In the genomic region with DNA sequence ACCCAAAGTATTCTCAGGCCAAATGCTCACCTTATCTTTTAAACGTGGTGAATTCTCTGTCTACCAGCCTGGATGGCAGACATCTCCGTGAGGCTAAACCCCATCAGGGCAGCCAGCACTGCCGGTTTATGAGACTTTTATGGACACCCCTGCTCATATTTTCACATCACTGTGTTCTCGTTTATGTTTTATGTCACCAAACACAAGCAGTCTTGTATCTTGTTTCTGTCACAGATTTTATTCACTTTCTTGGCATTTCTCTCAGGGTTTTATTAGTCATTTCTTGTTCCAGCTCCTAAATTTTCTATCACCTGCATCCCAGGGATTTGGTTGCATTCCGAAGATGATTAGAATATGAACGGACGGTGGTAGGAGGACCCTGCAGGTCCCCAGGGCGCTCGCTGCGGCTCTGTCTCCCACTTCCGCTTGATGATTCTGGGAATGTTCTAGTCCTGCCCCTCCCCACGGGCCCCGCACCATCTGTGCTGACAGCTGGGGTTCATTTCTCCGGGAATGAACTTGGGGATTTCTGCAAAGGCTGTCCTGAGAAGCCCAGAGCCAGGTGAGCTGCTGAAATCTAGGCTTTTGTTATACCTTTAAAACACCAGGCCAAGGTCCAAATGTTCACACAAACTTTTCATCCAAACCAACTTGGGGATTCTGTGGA, we compare ENCODE assay signal across 27 cellular contexts.
DNase-seq lines count a peak whose midpoint lies in the region; ATAC-seq and TF ChIP-seq lines count a peak whose summit lies in the region.
"Had no signal": no experiment of that assay in that cellular context is flagged by ENCODE, and none has a peak within 500 bp of the region (broad histone marks: within the 10 kb centered on the region; RNA-seq: fewer than 3 reads in every experiment).

No MANE protein-coding gene starts in this region.

- intact Hi-C loops in left ventricle myocardium superior (cut with micrococcal nuclease), result no loop called here
- intact Hi-C loops in left cardiac atrium (cut with DNase I), result no loop called here

- H3K36me3 ChIP-seq in WERI-Rb-1, result no peaks in the 10 kb centered on the region
- H3K36me3 ChIP-seq: breast epithelium, left lung, stomach, thyroid gland, vagina had no signal

- peak overlapping the region; percentile 73 for H3K27ac ChIP-seq in WERI-Rb-1
- H3K27ac ChIP-seq: breast epithelium, left lung, stomach, thyroid gland, vagina had no signal

- in situ Hi-C loops in GM13976 (cut with MboI; ENCODE audit: low sequenced_read_pairs, unreplicated experiment), result no loop called here

- TF ChIP-seq CTCF in WERI-Rb-1 (IDR thresholded peaks at IDR 0.05; ENCODE audit: low read depth, low read length), result no peak
- TF ChIP-seq CTCF in GM13976 (IDR thresholded peaks at IDR 0.05; ENCODE audit: borderline replicate concordance, control extremely low read depth, extremely low read depth, insufficient read depth, missing control alignments), result no peak

- H3K4me3 ChIP-seq in WERI-Rb-1 (ENCODE audit: low read depth, low read length), result no peak overlapping the region
- H3K4me3 ChIP-seq: A549, breast epithelium, left lung, sigmoid colon, stomach, thyroid gland, vagina had no signal

- DNase-seq in left ventricle myocardium superior (peak; percentile 57), left cardiac atrium (no peak), WERI-Rb-1 (peak; percentile 88), left lobe of liver (ENCODE audit: low spot score) (no peak), GM13976 (ENCODE audit: low spot score) (no peak)
- DNase-seq: activated CD4-positive, alpha-beta T cell treated with anti-CD3 and anti-CD28 coated beads for 36 hours; activated CD8-positive, alpha-beta T cell treated with anti-CD3 and anti-CD28 coated beads, Interleukin-2, amount 10 ng/mL, durations not matched to agents 7 days and 5 days; AML-193; CD4-positive, CD25-positive, alpha-beta regulatory T cell; Kasumi-1; left lung; naive B cell; NCI-H187; NCI-H510A treated with DMSO at 0.1 percent for 48 hours; nucleus accumbens; PC-3; sigmoid colon; stimulated activated CD4-positive, alpha-beta T cell treated with anti-CD3 and anti-CD28 coated beads, Interleukin-4, amount 100 ng/mL, for 1 hour; stomach; T-helper 2 cell; thyroid gland had no signal

- ATAC-seq in left ventricle myocardium superior (peak; percentile 65), left cardiac atrium (no peak), left lobe of liver (peak; percentile 53), HG03039 (IDR thresholded peaks at IDR 0.05; ENCODE audit: unreplicated experiment) (no peak), GM21825 (IDR thresholded peaks at IDR 0.05; ENCODE audit: unreplicated experiment) (no peak), HG03520 (IDR thresholded peaks at IDR 0.05; ENCODE audit: unreplicated experiment) (no peak)
- ATAC-seq: A549; activated CD4-positive, alpha-beta T cell treated with anti-CD3 and anti-CD28 coated beads for 36 hours; activated CD8-positive, alpha-beta T cell treated with anti-CD3 and anti-CD28 coated beads, Interleukin-2, amount 10 ng/mL, durations not matched to agents 7 days and 5 days; left lung; PC-3 had no signal

- H3K9me3 ChIP-seq in WERI-Rb-1 (ENCODE audit: severe bottlenecking), result no peaks in the 10 kb centered on the region
- H3K9me3 ChIP-seq: A549, breast epithelium, left lung, sigmoid colon, stomach, thyroid gland, vagina had no signal

- H3K27me3 ChIP-seq in WERI-Rb-1 (ENCODE audit: insufficient read depth, low read depth, severe bottlenecking), result no peaks in the 10 kb centered on the region
- H3K27me3 ChIP-seq: breast epithelium, left lung, sigmoid colon, stomach, thyroid gland, vagina had no signal

Comparison
In these comparisons a context has a peak if more than half of its experiments do, and no peak if none do; other contexts are left out.
1. ATAC-seq: peak in left ventricle myocardium superior (single experiment) and left lobe of liver (single experiment); none in left cardiac atrium (0 of 2), HG03039 (single experiment), GM21825 (single experiment) and HG03520 (single experiment).
2. DNase-seq: peak in left ventricle myocardium superior (single experiment) and WERI-Rb-1 (single experiment); none in left cardiac atrium (single experiment), left lobe of liver (single experiment) and GM13976 (single experiment).